Comparison of ENCODE assay signal across 10 cellular contexts in genomic region chr1:182317489-182318180, GRCh38.
A peak's percentile ranks its signal among the peaks of the same experiment; 100 is the strongest.
DNase-seq lines count a peak whose midpoint lies in the region; ATAC-seq and TF ChIP-seq lines count a peak whose summit lies in the region.
"Had no signal": no experiment of that assay in that cellular context is flagged by ENCODE, and none has a peak within 500 bp of the region (broad histone marks: within the 10 kb centered on the region; RNA-seq: fewer than 3 reads in every experiment).

No MANE protein-coding gene starts in this region.

- peak overlapping the region; percentile 37 for H3K27ac ChIP-seq in stomach smooth muscle (ENCODE audit: low read length)

- ATAC-seq in HG03135 (IDR thresholded peaks at IDR 0.05; ENCODE audit: unreplicated experiment) = no peak

- H3K4me3 ChIP-seq in stomach smooth muscle (ENCODE audit: low read length in 2 of 2) (no peak overlapping the region), lower leg skin (ENCODE audit: low read depth, poor library complexity, severe bottlenecking) (no peak overlapping the region)

- H3K27ac Mint-ChIP-seq in glutamatergic neuron (ENCODE audit: unreplicated experiment) = peak overlapping the region; percentile 89
- H3K27ac Mint-ChIP-seq: T-helper 1 cell treated with Interleukin-12 subunit alpha and Interleukin-12 subunit beta and Interleukin-4 antibody, amounts not matched to agents 30 μg/mL and 1 μg/mL, for 36 hours had no signal

- no peaks in the 10 kb centered on the region for H3K9me3 ChIP-seq in stomach smooth muscle (ENCODE audit: control insufficient read depth in 2 of 2, low read length in 2 of 2)

- H3K4me1 Mint-ChIP-seq in glutamatergic neuron (ENCODE audit: low read depth, unreplicated experiment) = peaks cover 33% of the 10 kb centered on the region

- peak; percentile 92 for DNase-seq in NCI-H1048 (lab: John Stamatoyannopoulos, UW)
- DNase-seq in NCI-H460 (ENCODE audit: extremely low read depth, low read depth) = peak; percentile 27
- DNase-seq in glutamatergic neuron = no peak
- DNase-seq in lower leg skin (ENCODE audit: low spot score in 2 of 2) = no peak
- no peak for DNase-seq in NCI-H510A treated with DMSO at 0.1 percent for 48 hours (lab: John Stamatoyannopoulos, UW)
- DNase-seq in HEK293T (ENCODE audit: extremely low spot score) = no peak
- DNase-seq: activated CD8-positive, alpha-beta memory T cell treated with anti-CD3 and anti-CD28 coated beads, Interleukin-2, amount 50 U/mL, for 4 hours had no signal

- CTCF ChIA-PET in HEK293T (lab: Yijun Ruan, JAX) = no interaction called here

- H3K27me3 ChIP-seq in stomach smooth muscle (ENCODE audit: control insufficient read depth in 1 of 2, insufficient read depth in 2 of 2, low read length in 2 of 2) = no peaks in the 10 kb centered on the region

- no peaks in the 10 kb centered on the region for H3K27me3 Mint-ChIP-seq in glutamatergic neuron (ENCODE audit: unreplicated experiment)

- no peaks in the 10 kb centered on the region for H3K36me3 Mint-ChIP-seq in glutamatergic neuron (ENCODE audit: unreplicated experiment)

- no peak overlapping the region for H3K4me3 Mint-ChIP-seq in glutamatergic neuron (ENCODE audit: unreplicated experiment)
- H3K4me3 Mint-ChIP-seq: T-helper 1 cell treated with Interleukin-12 subunit alpha and Interleukin-12 subunit beta and Interleukin-4 antibody, amounts not matched to agents 30 μg/mL and 1 μg/mL, for 36 hours had no signal

- POLR2A ChIA-PET in HEK293T (lab: Yijun Ruan, JAX) = no interaction called here

- H3K4me1 ChIP-seq in stomach smooth muscle (ENCODE audit: control insufficient read depth, insufficient read depth, low read length) = peaks cover 4% of the 10 kb centered on the region

- intact Hi-C loops in lower leg skin (cut with DNase I; ENCODE audit: low total_unique reads) = no loop called here

- H3K36me3 ChIP-seq in stomach smooth muscle (ENCODE audit: control insufficient read depth in 2 of 2, insufficient read depth in 2 of 2, low read length in 2 of 2) = no peaks in the 10 kb centered on the region

- no peaks in the 10 kb centered on the region for H3K9me3 Mint-ChIP-seq in glutamatergic neuron (ENCODE audit: unreplicated experiment)
- H3K9me3 Mint-ChIP-seq: T-helper 1 cell treated with Interleukin-12 subunit alpha and Interleukin-12 subunit beta and Interleukin-4 antibody, amounts not matched to agents 30 μg/mL and 1 μg/mL, for 36 hours had no signal

- no peak overlapping the region for H3K9ac ChIP-seq in stomach smooth muscle (ENCODE audit: low read length in 2 of 2)

- WGBS in lower leg skin, 2 donors = 62 to 69% methylated on average over 2 of the region's 2 CpGs

- TF ChIP-seq POLR2A in lower leg skin (IDR thresholded peaks at IDR 0.05) = no peak

- TF ChIP-seq CTCF in glutamatergic neuron (IDR thresholded peaks at IDR 0.05; ENCODE audit: partially characterized antibody, unreplicated experiment) = no peak
- TF ChIP-seq CTCF in lower leg skin (IDR thresholded peaks at IDR 0.05) = no peak

TF ChIP-seq in HEK293T, 16 proteins besides CTCF, POLR2A, EP300 and RAD21:
- no peak for TF ChIP-seq SUZ12 (IDR thresholded peaks at IDR 0.05)
- TF ChIP-seq ELF4 (IDR thresholded peaks at IDR 0.05) = no peak
- TF ChIP-seq FOXA1 (IDR thresholded peaks at IDR 0.05) = no peak
- TF ChIP-seq ZNF384 (IDR thresholded peaks at IDR 0.05) = no peak
- TF ChIP-seq CTBP1 (IDR thresholded peaks at IDR 0.05; ENCODE audit: borderline replicate concordance) = no peak
- no peak for TF ChIP-seq FOXM1 (IDR thresholded peaks at IDR 0.05; ENCODE audit: borderline replicate concordance)
- TF ChIP-seq TARDBP (IDR thresholded peaks at IDR 0.05) = no peak
- TF ChIP-seq BHLHE40 (IDR thresholded peaks at IDR 0.05; ENCODE audit: borderline replicate concordance) = no peak
- no peak for TF ChIP-seq L3MBTL2 (conservative IDR thresholded peaks at IDR 0.05)
- TF ChIP-seq SP1 (IDR thresholded peaks at IDR 0.05) = no peak
- TF ChIP-seq HDGF (IDR thresholded peaks at IDR 0.05; ENCODE audit: borderline replicate concordance) = no peak
- no peak for TF ChIP-seq NFRKB (IDR thresholded peaks at IDR 0.05)
- TF ChIP-seq LEF1 (IDR thresholded peaks at IDR 0.05; ENCODE audit: borderline replicate concordance) = no peak
- no peak for TF ChIP-seq PKNOX1 (IDR thresholded peaks at IDR 0.05)
- TF ChIP-seq FOXK2 (IDR thresholded peaks at IDR 0.05) = no peak
- TF ChIP-seq ARNT (IDR thresholded peaks at IDR 0.05) = no peak
TF ChIP-seq in HEK293T: peak in this region for 0.

Comparison
In these comparisons a context has a peak if more than half of its experiments do, and no peak if none do; other contexts are left out.
1. DNase-seq: peak in NCI-H1048 (single experiment) and NCI-H460 (single experiment); none in glutamatergic neuron (single experiment), lower leg skin (0 of 2), NCI-H510A treated with DMSO at 0.1 percent for 48 hours (single experiment) and HEK293T (single experiment).